Comparison of ENCODE assay signal across 8 cellular contexts in the genomic region with DNA sequence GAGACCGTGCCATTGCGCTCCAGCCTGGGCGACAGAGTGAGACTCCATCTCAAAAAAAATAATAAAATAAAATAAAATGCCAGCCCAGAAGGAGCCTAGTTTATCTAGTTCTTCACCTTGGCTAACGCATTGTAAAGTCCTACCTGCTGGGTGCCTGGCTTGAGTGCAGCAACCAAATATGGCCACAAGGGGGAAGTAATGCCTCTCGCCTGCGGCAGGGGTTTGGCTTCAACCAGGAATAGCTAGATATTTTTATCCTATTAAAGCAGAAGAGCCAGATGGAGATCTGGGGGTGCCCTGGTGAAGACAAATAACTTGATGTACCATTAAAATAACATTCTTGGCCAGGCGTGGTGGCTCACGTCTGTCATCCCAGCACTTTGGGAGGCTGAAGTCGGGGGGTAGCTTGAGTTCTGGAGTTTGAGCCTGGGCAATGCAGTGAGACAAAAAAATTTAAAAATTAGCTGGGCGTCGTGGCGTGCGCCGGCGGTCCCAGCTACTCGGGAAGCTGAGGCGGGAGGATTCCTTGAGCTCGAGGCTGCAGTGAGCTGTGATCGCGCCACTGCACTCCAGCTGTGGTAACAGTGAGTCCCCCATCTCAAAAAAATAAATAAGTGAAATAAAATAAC. TPM values are rescaled to one million over a fixed set of nuclear protein-coding genes. Genes with fewer than 3 reads are reported as not detected.
DNase-seq lines count a peak whose midpoint lies in the region; TF ChIP-seq lines count a peak whose summit lies in the region.

No MANE protein-coding gene starts in this region.

- H3K36me3 ChIP-seq in OCI-LY3 (replicated peaks; ENCODE audit: low read depth, low read length) = no peaks in the 10 kb centered on the region

- H3K9ac ChIP-seq in OCI-LY3 (ENCODE audit: low read length) = peak overlapping the region; percentile 25; the same call in 1 of the 2 replicates

- H3K4me1 ChIP-seq in OCI-LY3 (ENCODE audit: low read length) = peaks cover 12% of the 10 kb centered on the region

- H3K27me3 ChIP-seq in OCI-LY3 (ENCODE audit: low read depth, low read length) = peaks cover 20% of the 10 kb centered on the region

- TF ChIP-seq CTCF in OCI-LY3 (IDR thresholded peaks at IDR 0.05; ENCODE audit: low read depth, low read length) = peak; percentile 90
- peak; percentile 95 for TF ChIP-seq CTCF in epithelial cell of esophagus (IDR thresholded peaks at IDR 0.05; ENCODE audit: insufficient read depth, low read depth, low read length, missing control alignments)

- no peaks in the 10 kb centered on the region for H3K9me3 ChIP-seq in OCI-LY3 (ENCODE audit: insufficient read depth, low read length)

- H3K79me2 ChIP-seq in OCI-LY3 (ENCODE audit: low read length) = no peaks in the 10 kb centered on the region

- DNase-seq in COLO829 (ENCODE audit: low spot score) (peak; percentile 91), epithelial cell of esophagus (ENCODE audit: low read depth) (peak; percentile 79), myocyte (ENCODE audit: low read depth) (peak; percentile 73), GF-D8 (lab: John Stamatoyannopoulos, UW) (no peak)
- peak; percentile 53 for DNase-seq in Jurkat, Clone E6-1 (ENCODE audit: low read depth, low spot score)
- DNase-seq in activated CD8-positive, alpha-beta memory T cell treated with anti-CD3 and anti-CD28 coated beads, Interleukin-2, amount 50 U/mL, for 4 hours = peak; percentile 69
- peak; percentile 78 for DNase-seq in stimulated activated CD8-positive, alpha-beta memory T cell treated with anti-CD3 and anti-CD28 coated beads, Interleukin-4, amount 100 ng/mL, for 48 hours

- no peaks in the 10 kb centered on the region for H4K20me1 ChIP-seq in OCI-LY3 (ENCODE audit: insufficient read depth, low read length)

- H3K4me3 ChIP-seq in Jurkat, Clone E6-1 (ENCODE audit: low read length) = no peak overlapping the region
- H3K4me3 ChIP-seq in OCI-LY3 (ENCODE audit: low read length) (peak overlapping the region; percentile 68), epithelial cell of esophagus (ENCODE audit: low read length) (no peak overlapping the region)

- H2AFZ ChIP-seq in OCI-LY3 (ENCODE audit: low read depth, low read length) = peak overlapping the region; percentile 99

- H3K27ac ChIP-seq in OCI-LY3 (ENCODE audit: low read length) = no peak overlapping the region

- H3K4me2 ChIP-seq in OCI-LY3 (ENCODE audit: low read length) = peak overlapping the region; percentile 81

RNA-seq across cellular contexts. Expression of a gene that starts 20.6 kb away (rescaled TPM):
- polyA plus RNA-seq in Jurkat, Clone E6-1 (2012; ENCODE audit: insufficient read depth, insufficient read length) = 25.2 TPM
- 0.32 and 0.68 TPM in 2 replicates for total RNA-seq in myocyte
- 1.6 TPM for polyA plus RNA-seq in myocyte (2012)

RNA-seq across cellular contexts. Expression of a gene that starts 27.9 kb away (rescaled TPM):
- polyA plus RNA-seq in Jurkat, Clone E6-1 (2012; ENCODE audit: insufficient read depth, insufficient read length) = 21.5 TPM
- total RNA-seq in myocyte = 21.6 and 23.3 TPM in 2 replicates
- polyA plus RNA-seq in myocyte (2012) = 28.9 TPM
